9 cellular contexts compared by ENCODE assay signal in genomic region chr11:110000045-110000502, GRCh38.
A peak's percentile ranks its signal among the peaks of the same experiment; 100 is the strongest.
DNase-seq lines count a peak whose midpoint lies in the region; ATAC-seq and TF ChIP-seq lines count a peak whose summit lies in the region.
"Had no signal": no experiment of that assay in that cellular context is flagged by ENCODE, and none has a peak within 500 bp of the region (broad histone marks: within the 10 kb centered on the region; RNA-seq: fewer than 3 reads in every experiment).

No MANE protein-coding gene starts in this region.

- H3K4me3 Mint-ChIP-seq in HFFc6, result peak overlapping the region; percentile 22; the same call in 1 of the 2 replicates
- H3K4me3 Mint-ChIP-seq: nephron had no signal

- H3K36me3 Mint-ChIP-seq in HFFc6 (ENCODE audit: low read depth), result no peaks in the 10 kb centered on the region

- H3K27ac Mint-ChIP-seq in HFFc6, result peak overlapping the region; percentile 47
- H3K27ac Mint-ChIP-seq: nephron had no signal

- TF ChIP-seq CTCF in HFFc6 (IDR thresholded peaks at IDR 0.05) (no peak), fibroblast of mammary gland (conservative IDR thresholded peaks at IDR 0.05; ENCODE audit: control insufficient read depth, insufficient read depth, low read depth, low read length) (no peak)

- DNase-seq in HFFc6 (peak; percentile 88), MV-4-11 (lab: John Stamatoyannopoulos, UW) (peak; percentile 98), fibroblast of mammary gland (ENCODE audit: low read depth) (peak; percentile 93), superior temporal gyrus (ENCODE audit: extremely low spot score) (peak; percentile 70), SHP77 treated with DMSO at 0.1 percent for 48 hours (lab: John Stamatoyannopoulos, UW) (no peak)
- DNase-seq in stimulated activated naive CD4-positive, alpha-beta T cell treated with Interleukin-2 at 50 U/mL for 16 hours (lab: John Stamatoyannopoulos, UW), result no peak
- no peak for DNase-seq in activated CD4-positive, alpha-beta T cell treated with anti-CD3 and anti-CD28 coated beads, Interleukin-2, amount 50 U/mL, for 48 hours

- H3K4me1 Mint-ChIP-seq in HFFc6 (ENCODE audit: low read depth), result peaks cover 18% of the 10 kb centered on the region
- H3K4me1 Mint-ChIP-seq: nephron had no signal

- H3K27me3 Mint-ChIP-seq in HFFc6 (ENCODE audit: insufficient read depth), result no peaks in the 10 kb centered on the region; the same call in 1 of the 2 replicates

- H3K9me3 Mint-ChIP-seq in HFFc6, result no peaks in the 10 kb centered on the region
- H3K9me3 Mint-ChIP-seq: nephron had no signal

- H3K4me3 ChIP-seq in fibroblast of mammary gland (ENCODE audit: control insufficient read depth, low read depth, low read length), result no peak overlapping the region

- ATAC-seq in GM18511 (IDR thresholded peaks at IDR 0.05; ENCODE audit: unreplicated experiment), result peak; percentile 97

Comparison
In these comparisons a context has a peak if more than half of its experiments do, and no peak if none do; other contexts are left out.
1. DNase-seq: peak in HFFc6 (single experiment), MV-4-11 (single experiment), fibroblast of mammary gland (single experiment) and superior temporal gyrus (single experiment); none in SHP77 treated with DMSO at 0.1 percent for 48 hours (single experiment), stimulated activated naive CD4-positive, alpha-beta T cell treated with Interleukin-2 at 50 U/mL for 16 hours (single experiment) and activated CD4-positive, alpha-beta T cell treated with anti-CD3 and anti-CD28 coated beads, Interleukin-2, amount 50 U/mL, for 48 hours (0 of 2).